ENCODE assay signal across 8 cellular contexts in the genomic region with DNA sequence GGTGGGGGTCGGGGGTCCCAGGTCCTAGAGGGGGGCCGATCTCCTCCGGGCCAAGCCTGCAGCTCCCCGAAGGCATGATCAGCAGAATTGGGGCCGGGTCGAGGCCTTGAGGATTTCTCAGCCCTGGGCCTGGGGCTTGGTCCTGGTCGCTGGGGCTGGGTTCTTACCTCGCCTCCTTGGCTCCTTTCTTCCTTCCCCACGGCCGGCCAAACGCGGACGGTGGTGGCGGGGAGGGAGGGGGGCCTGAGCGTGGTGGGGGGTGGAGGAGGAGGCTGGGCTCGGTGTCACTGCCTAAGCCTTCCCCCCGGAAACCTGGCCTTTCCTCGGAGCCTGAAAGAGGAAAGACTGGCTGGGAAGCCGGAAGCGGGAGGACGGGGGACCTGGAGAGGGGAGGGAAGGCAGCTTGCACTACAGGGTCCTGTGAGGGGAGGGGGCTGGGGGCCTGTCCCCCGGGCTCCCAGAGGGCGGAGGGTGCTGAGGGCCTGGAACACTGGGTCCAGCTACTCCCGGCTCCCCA. TPM values are rescaled to one million over a fixed set of nuclear protein-coding genes. Genes with fewer than 3 reads are reported as not detected.
DNase-seq lines count a peak whose midpoint lies in the region; ATAC-seq and TF ChIP-seq lines count a peak whose summit lies in the region.

A gene with protein sequence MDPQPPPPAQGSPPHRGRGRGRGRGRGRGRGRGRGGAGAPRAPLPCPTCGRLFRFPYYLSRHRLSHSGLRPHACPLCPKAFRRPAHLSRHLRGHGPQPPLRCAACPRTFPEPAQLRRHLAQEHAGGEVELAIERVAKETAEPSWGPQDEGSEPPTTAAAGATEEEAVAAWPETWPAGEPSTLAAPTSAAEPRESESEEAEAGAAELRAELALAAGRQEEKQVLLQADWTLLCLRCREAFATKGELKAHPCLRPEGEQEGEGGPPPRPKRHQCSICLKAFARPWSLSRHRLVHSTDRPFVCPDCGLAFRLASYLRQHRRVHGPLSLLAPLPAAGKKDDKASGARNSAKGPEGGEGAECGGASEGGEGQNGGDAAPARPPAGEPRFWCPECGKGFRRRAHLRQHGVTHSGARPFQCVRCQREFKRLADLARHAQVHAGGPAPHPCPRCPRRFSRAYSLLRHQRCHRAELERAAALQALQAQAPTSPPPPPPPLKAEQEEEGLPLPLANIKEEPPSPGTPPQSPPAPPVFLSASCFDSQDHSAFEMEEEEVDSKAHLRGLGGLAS (minus strand): TSS at position 221 of the 517 bp plus-strand sequence. CDS start 1,209 bp downstream, outside the sequence.

- peaks cover 18% of the 10 kb centered on the region for H3K4me1 Mint-ChIP-seq in activated CD4-positive, alpha-beta T cell treated with anti-CD3 and anti-CD28 coated beads, Interleukin-2, amount 10 ng/mL, durations not matched to agents 24 days and 14 days

- peak within 1 kb of the TSS; percentile 83 for H3K27ac Mint-ChIP-seq in activated CD4-positive, alpha-beta T cell treated with anti-CD3 and anti-CD28 coated beads, Interleukin-2, amount 10 ng/mL, durations not matched to agents 24 days and 14 days

- no peaks in the 10 kb centered on the region for H3K27me3 ChIP-seq in liver (ENCODE audit: control insufficient read depth in 4 of 4, insufficient read depth in 4 of 4, low read length in 3 of 4)

- H3K36me3 Mint-ChIP-seq in activated CD4-positive, alpha-beta T cell treated with anti-CD3 and anti-CD28 coated beads, Interleukin-2, amount 10 ng/mL, durations not matched to agents 24 days and 14 days (ENCODE audit: low read depth): peaks cover 9% of the 10 kb centered on the region

- H3K4me3 Mint-ChIP-seq in activated CD4-positive, alpha-beta T cell treated with anti-CD3 and anti-CD28 coated beads, Interleukin-2, amount 10 ng/mL, durations not matched to agents 24 days and 14 days: peak within 1 kb of the TSS; percentile 87

- peak; percentile 90 for DNase-seq in COLO668 (lab: John Stamatoyannopoulos, UW; ENCODE audit: unreplicated experiment)
- peak; percentile 82 to 95 for DNase-seq in NCI-H524 (lab: John Stamatoyannopoulos, UW)
- DNase-seq in activated CD4-positive, alpha-beta T cell treated with anti-CD3 and anti-CD28 coated beads, Interleukin-2, amount 10 ng/mL, durations not matched to agents 24 days and 14 days: peak; percentile 94
- DNase-seq in dermis blood vessel endothelial cell: peak; percentile 92
- DNase-seq in stimulated activated CD4-positive, alpha-beta T cell treated with anti-CD3 and anti-CD28 coated beads, Interleukin-2, amount 100 ng/mL, for 24 hours: peak; percentile 87 to 88

- H3K27ac ChIP-seq in liver (ENCODE audit: low read depth in 1 of 2, low read length in 2 of 2): peak within 1 kb of the TSS; percentile 68 to 75

- no peaks in the 10 kb centered on the region for H3K9me3 Mint-ChIP-seq in activated CD4-positive, alpha-beta T cell treated with anti-CD3 and anti-CD28 coated beads, Interleukin-2, amount 10 ng/mL, durations not matched to agents 24 days and 14 days

- no peak for TF ChIP-seq RAD21 in liver (IDR thresholded peaks at IDR 0.05)

- under 1% methylated on average over 24 of the region's 24 CpGs for WGBS in liver

- H3K27me3 Mint-ChIP-seq in activated CD4-positive, alpha-beta T cell treated with anti-CD3 and anti-CD28 coated beads, Interleukin-2, amount 10 ng/mL, durations not matched to agents 24 days and 14 days: peaks cover 12% of the 10 kb centered on the region

- peak within 1 kb of the TSS; percentile 62 to 74 for H3K9ac ChIP-seq in liver (ENCODE audit: low read depth in 1 of 2, low read length in 2 of 2)

- peak within 1 kb of the TSS; percentile 71 to 95 (median 82) for H3K4me3 ChIP-seq in liver (ENCODE audit: low read depth in 1 of 3, low read length in 3 of 3)

- intact Hi-C loops in activated CD4-positive, alpha-beta T cell treated with anti-CD3 and anti-CD28 coated beads, Interleukin-2, amount 10 ng/mL, durations not matched to agents 24 days and 14 days (cut with micrococcal nuclease): loop anchor here (2.0 to 5.0 kb wide), 3 partner anchors 18 to 64 kb away; a partner anchor contains a TSS

- no peaks in the 10 kb centered on the region for H3K9me3 ChIP-seq in liver (ENCODE audit: control insufficient read depth in 4 of 4, low read length in 3 of 4)

- H3K4me1 ChIP-seq in liver (ENCODE audit: control insufficient read depth in 4 of 4, insufficient read depth in 4 of 4, low read length in 3 of 4): peaks cover 7 to 31% (median 25%) of the 10 kb centered on the region in 4 donors

- ATAC-seq in HG02840 (IDR thresholded peaks at IDR 0.05; ENCODE audit: low FRiP score, unreplicated experiment) (peak; percentile 58), GM21717 (IDR thresholded peaks at IDR 0.05; ENCODE audit: unreplicated experiment) (no peak)

- TF ChIP-seq CTCF in liver (IDR thresholded peaks at IDR 0.05; ENCODE audit: low read depth, low read length, missing input control): no peak

- H3K36me3 ChIP-seq in liver (ENCODE audit: control insufficient read depth in 4 of 4, insufficient read depth in 3 of 4, low read depth in 1 of 4, low read length in 3 of 4): peaks cover 0 to 7% (median 2%) of the 10 kb centered on the region in 4 donors

TF ChIP-seq in liver, 16 proteins besides CTCF, POLR2A, EP300 and RAD21:
- TF ChIP-seq SP1 (IDR thresholded peaks at IDR 0.05): peak; percentile 7
- TF ChIP-seq YY1 (IDR thresholded peaks at IDR 0.05): peak; percentile 42
- peak; percentile 87 to 90 for TF ChIP-seq GABPA (IDR thresholded peaks at IDR 0.05 in 1 of 2, conservative IDR thresholded peaks at IDR 0.05 in 1 of 2)
- TF ChIP-seq, protein P1, sequence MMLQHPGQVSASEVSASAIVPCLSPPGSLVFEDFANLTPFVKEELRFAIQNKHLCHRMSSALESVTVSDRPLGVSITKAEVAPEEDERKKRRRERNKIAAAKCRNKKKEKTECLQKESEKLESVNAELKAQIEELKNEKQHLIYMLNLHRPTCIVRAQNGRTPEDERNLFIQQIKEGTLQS (IDR thresholded peaks at IDR 0.05): no peak
- TF ChIP-seq FOXA2 (IDR thresholded peaks at IDR 0.05): no peak

RNA-seq across cellular contexts. Expression of the gene that starts here (rescaled TPM):
- 9.6 and 10.4 TPM in 2 replicates for total RNA-seq in activated CD4-positive, alpha-beta T cell treated with anti-CD3 and anti-CD28 coated beads, Interleukin-2, amount 10 ng/mL, durations not matched to agents 24 days and 14 days
- total RNA-seq in dermis blood vessel endothelial cell (3.2 and 6.7 TPM in 2 replicates), liver (under 1 TPM; 0.92 to 0.93 TPM)
- 1 to 10 TPM; 1.4 to 3.3 TPM for polyA plus RNA-seq in liver
